15 cellular contexts compared by ENCODE assay signal in the genomic region with DNA sequence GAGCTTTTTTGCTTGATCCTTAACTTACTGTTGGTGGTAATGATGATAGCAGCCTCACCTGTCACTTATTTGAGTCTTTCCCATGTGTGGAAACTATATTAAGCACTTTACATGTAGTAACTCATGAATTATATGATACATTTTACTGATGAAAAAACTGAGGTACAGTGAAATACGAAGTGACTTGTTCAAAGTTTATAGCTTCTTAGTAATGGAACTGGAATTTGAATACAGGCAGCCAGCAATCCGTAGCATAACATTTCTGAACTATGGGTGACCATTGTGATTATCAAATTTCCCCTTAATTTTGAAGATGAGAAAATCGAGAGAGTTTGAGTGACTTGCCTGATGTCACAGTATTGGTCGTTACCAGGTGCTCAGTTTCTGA.
"Had no signal": no experiment of that assay in that cellular context is flagged by ENCODE, and none has a peak within 500 bp of the region (broad histone marks: within the 10 kb centered on the region; RNA-seq: fewer than 3 reads in every experiment).

No MANE protein-coding gene starts in this region.

- H3K27me3 ChIP-seq: adrenal gland, ascending aorta, heart right ventricle, left lung, right lobe of liver, upper lobe of right lung had no signal

- H3K4me3 ChIP-seq: adrenal gland, ascending aorta, coronary artery, heart right ventricle, left lung, right lobe of liver, upper lobe of right lung had no signal

- H3K4me1 ChIP-seq: left lung, right lobe of liver had no signal

- H3K9me3 ChIP-seq: adrenal gland, ascending aorta, heart right ventricle, left lung, right lobe of liver, upper lobe of right lung had no signal

- H3K9ac ChIP-seq: parathyroid adenoma had no signal

- H3K27ac ChIP-seq: adrenal gland, coronary artery, left lung, parathyroid adenoma, right lobe of liver, upper lobe of right lung had no signal

- H3K36me3 ChIP-seq: adrenal gland, ascending aorta, heart right ventricle, left lung, right lobe of liver, upper lobe of right lung had no signal

- ATAC-seq: activated CD8-positive, alpha-beta T cell treated with anti-CD3 and anti-CD28 coated beads, Interleukin-2, amount 10 ng/mL, durations not matched to agents 7 days and 5 days; left lung; right lobe of liver; upper lobe of right lung had no signal

- DNase-seq: activated CD4-positive, alpha-beta T cell treated with anti-CD3 and anti-CD28 coated beads for 1 hour; activated CD4-positive, alpha-beta T cell treated with anti-CD3 and anti-CD28 coated beads, Interleukin-2, amount 50 U/mL, for 1 hour; activated CD8-positive, alpha-beta T cell treated with anti-CD3 and anti-CD28 coated beads, Interleukin-2, amount 10 ng/mL, durations not matched to agents 7 days and 5 days; left lung; nephron progenitor cell; right lobe of liver; stimulated activated CD4-positive, alpha-beta T cell treated with anti-CD3 and anti-CD28 coated beads, Interleukin-4, amount 100 ng/mL, for 24 hours; stimulated activated naive CD4-positive, alpha-beta T cell treated with Interleukin-2 at 50 U/mL for 16 hours; T-helper 9 cell; upper lobe of right lung had no signal
